ENCODE assay signal across 8 cellular contexts in genomic region chr18:35949903-35950627, GRCh38.
A peak's percentile ranks its signal among the peaks of the same experiment; 100 is the strongest.
DNase-seq lines count a peak whose midpoint lies in the region; ATAC-seq and TF ChIP-seq lines count a peak whose summit lies in the region.

No MANE protein-coding gene starts in this region.

- ATAC-seq in GM18873 (IDR thresholded peaks at IDR 0.05; ENCODE audit: low FRiP score, unreplicated experiment) = no peak

- H3K27me3 ChIP-seq in WERI-Rb-1 (ENCODE audit: insufficient read depth, low read depth, severe bottlenecking) (peaks cover 15% of the 10 kb centered on the region), spleen (replicated peaks in 1 of 7) (peaks cover 0 to 15% (median 7%) of the 10 kb centered on the region in 7 donors)

- TF ChIP-seq CTCF in WERI-Rb-1 (IDR thresholded peaks at IDR 0.05; ENCODE audit: low read depth, low read length) (peak; percentile 87), spleen (IDR thresholded peaks at IDR 0.05 in 8 of 11, conservative IDR thresholded peaks at IDR 0.05 in 3 of 11) (peak; percentile 68 to 94 (median 88))

- H3K36me3 ChIP-seq in WERI-Rb-1 = no peaks in the 10 kb centered on the region
- H3K36me3 ChIP-seq in spleen = no peaks in the 10 kb centered on the region

- peaks cover 0 to 11% (median 9%) of the 10 kb centered on the region in 6 donors for H3K4me1 ChIP-seq in spleen

- intact Hi-C loops in spleen (cut with DNase I; ENCODE audit: low total_unique reads) = loop anchor here (5.0 kb wide), 2 partner anchors 193 to 563 kb away; no protein-coding TSS in a partner anchor

- H3K4me3 ChIP-seq in WERI-Rb-1 (ENCODE audit: low read depth, low read length) (peak overlapping the region; percentile 51), spleen (peak overlapping the region; percentile 13 to 74 (median 44))

- H3K27ac ChIP-seq in WERI-Rb-1 (no peak overlapping the region), spleen (no peak overlapping the region)

- H3K9me3 ChIP-seq in WERI-Rb-1 (ENCODE audit: severe bottlenecking) = peaks cover 4% of the 10 kb centered on the region
- H3K9me3 ChIP-seq in spleen = peaks cover 0 to 7% (median 0%) of the 10 kb centered on the region in 8 donors

- DNase-seq in DMS 273 (lab: John Stamatoyannopoulos, UW; ENCODE audit: unreplicated experiment) = peak; percentile 91
- peak; percentile 35 for DNase-seq in H4 (ENCODE audit: low spot score)
- DNase-seq in NCI-H1694 treated with DMSO at 0.1 percent for 48 hours (lab: John Stamatoyannopoulos, UW) = peak; percentile 65
- DNase-seq in WERI-Rb-1 = peak; percentile 45
- DNase-seq in central memory CD4-positive, alpha-beta T cell = peak; percentile 59
- peak; percentile 77 for DNase-seq in islet precursor cell
- peak; percentile 86 for DNase-seq in spleen

- 7 to 9% (median 8%) methylated on average over 35 to 54 of the region's 54 CpGs for WGBS in spleen, 5 donors

- TF ChIP-seq POLR2A in spleen (IDR thresholded peaks at IDR 0.05) = no peak

Comparison
In these comparisons a context has a peak if more than half of its experiments do, and no peak if none do; other contexts are left out.
1. DNase-seq: peak in every context shown above with its lines; median percentile 91 in DMS 273; 86 in spleen; 77 in islet precursor cell; 65 in NCI-H1694 treated with DMSO at 0.1 percent for 48 hours; 59 in central memory CD4-positive, alpha-beta T cell; 45 in WERI-Rb-1; 35 in H4.